8 cellular contexts compared by ENCODE assay signal in the genomic region with DNA sequence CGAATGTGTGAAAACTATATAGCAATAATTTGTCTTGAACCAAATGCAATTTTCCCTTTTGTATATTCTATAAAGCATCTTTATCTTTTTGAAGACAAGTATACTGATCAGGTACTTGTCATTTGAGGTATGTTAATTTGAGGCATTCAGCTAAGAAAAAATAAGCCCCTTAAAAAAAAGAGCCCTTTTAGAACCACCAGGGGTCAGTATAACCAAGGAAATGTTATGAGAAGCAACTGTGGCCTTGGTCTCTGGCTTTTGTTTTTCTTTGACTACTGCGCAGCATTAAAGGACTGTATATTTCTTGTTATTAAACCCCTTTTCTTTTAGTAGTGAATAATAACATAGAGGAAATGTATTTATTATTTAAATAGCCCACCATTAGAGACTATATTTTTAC. TPM values are rescaled to one million over a fixed set of nuclear protein-coding genes. Genes with fewer than 3 reads are reported as not detected.
DNase-seq lines count a peak whose midpoint lies in the region; ATAC-seq, FAIRE-seq and TF ChIP-seq lines count a peak whose summit lies in the region.

No MANE protein-coding gene starts in this region.

- CTCF ChIA-PET in AG04449 (lab: Yijun Ruan, JAX): interaction anchor here (0.6 to 9.6 kb wide), 29 partner anchors 11 to 1492 kb away, joined by 3 to 210 read pairs (median 4); a partner anchor contains a TSS
- CTCF ChIA-PET in activated CD8-positive, alpha-beta T cell treated with anti-CD3 and anti-CD28 coated beads for 36 hours (lab: Charles Lee): interaction anchor here (0.6 to 4.9 kb wide), 28 partner anchors 9 to 1494 kb away, joined by 3 to 69 read pairs (median 4); a partner anchor contains a TSS

- peak; percentile 39 for TF ChIP-seq CTCF in AG04449 (IDR thresholded peaks at IDR 0.05; ENCODE audit: insufficient read depth, low read length, missing control alignments)
- peak; percentile 77 for TF ChIP-seq CTCF in activated CD8-positive, alpha-beta T cell treated with anti-CD3 and anti-CD28 coated beads for 36 hours (IDR thresholded peaks at IDR 0.05)

- intact Hi-C loops in activated CD8-positive, alpha-beta T cell treated with anti-CD3 and anti-CD28 coated beads for 36 hours (cut with micrococcal nuclease): loop anchor here (1.0 to 5.0 kb wide), 2 partner anchors 113 to 1470 kb away; no protein-coding TSS in a partner anchor
- intact Hi-C loops in left ventricle myocardium superior (cut with micrococcal nuclease): loop anchor here (5.0 kb wide), 1 partner anchor 1473 kb away; no protein-coding TSS in a partner anchor

- TF ChIP-seq POLR2A in GM12892 (IDR thresholded peaks at IDR 0.05; ENCODE audit: low read depth, low read length): no peak

- no peaks in the 10 kb centered on the region for H3K9me3 Mint-ChIP-seq in activated CD8-positive, alpha-beta T cell treated with anti-CD3 and anti-CD28 coated beads for 36 hours

- no peaks in the 10 kb centered on the region for H3K36me3 Mint-ChIP-seq in activated CD8-positive, alpha-beta T cell treated with anti-CD3 and anti-CD28 coated beads for 36 hours (ENCODE audit: low read depth)

- ATAC-seq in HG02885 (IDR thresholded peaks at IDR 0.05; ENCODE audit: poor library complexity, unreplicated experiment) (peak; percentile 73), left ventricle myocardium superior (peak; percentile 70)
- peak; percentile 73 for ATAC-seq in activated CD8-positive, alpha-beta T cell treated with anti-CD3 and anti-CD28 coated beads for 36 hours

- peak; percentile 76 for FAIRE-seq in GM12892 (lab: Jason Lieb, UNC)

- no peaks in the 10 kb centered on the region for H3K27me3 Mint-ChIP-seq in activated CD8-positive, alpha-beta T cell treated with anti-CD3 and anti-CD28 coated beads for 36 hours

- POLR2A ChIA-PET in AG04449 (lab: Yijun Ruan, JAX): no interaction called here
- POLR2A ChIA-PET in activated CD8-positive, alpha-beta T cell treated with anti-CD3 and anti-CD28 coated beads for 36 hours (lab: Charles Lee): no interaction called here

- DNase-seq in AG04449 (ENCODE audit: low read depth, low spot score): no peak
- no peak for DNase-seq in GM12892 (ENCODE audit: insufficient read length)
- peak; percentile 23 for DNase-seq in NCI-H2107 treated with DMSO at 0.1 percent for 48 hours (lab: John Stamatoyannopoulos, UW; ENCODE audit: unreplicated experiment)
- no peak for DNase-seq in activated CD8-positive, alpha-beta T cell treated with anti-CD3 and anti-CD28 coated beads for 36 hours
- DNase-seq in left ventricle myocardium superior: no peak
- DNase-seq in skeletal muscle cell (ENCODE audit: low read depth): peak; percentile 28
- DNase-seq in activated CD8-positive, alpha-beta memory T cell treated with anti-CD3 and anti-CD28 coated beads, Interleukin-2, amount 50 U/mL, for 4 hours: no peak

- no peaks in the 10 kb centered on the region for H3K4me1 Mint-ChIP-seq in activated CD8-positive, alpha-beta T cell treated with anti-CD3 and anti-CD28 coated beads for 36 hours (ENCODE audit: low read depth)

- H3K27ac Mint-ChIP-seq in activated CD8-positive, alpha-beta T cell treated with anti-CD3 and anti-CD28 coated beads for 36 hours: no peak overlapping the region

- H3K4me3 ChIP-seq in AG04449 (ENCODE audit: low read depth, low read length) (no peak overlapping the region), skeletal muscle cell (ENCODE audit: low read depth, low read length) (no peak overlapping the region)

- H3K4me3 Mint-ChIP-seq in activated CD8-positive, alpha-beta T cell treated with anti-CD3 and anti-CD28 coated beads for 36 hours: no peak overlapping the region

RNA-seq across cellular contexts. Expression of a gene that starts 43.1 kb away (rescaled TPM):
- 2.0 TPM for polyA plus RNA-seq in GM12892 (2012; ENCODE audit: missing spikeins)
- total RNA-seq in activated CD8-positive, alpha-beta T cell treated with anti-CD3 and anti-CD28 coated beads for 36 hours: 10 to 100 TPM in 1 of 2 experiments, 1 to 10 TPM in 1; 9.5 to 10.6 TPM
- total RNA-seq in left ventricle myocardium superior: 7.6 TPM

Comparison
In these comparisons a context has a peak if more than half of its experiments do, and no peak if none do; other contexts are left out.
1. DNase-seq: peak in NCI-H2107 treated with DMSO at 0.1 percent for 48 hours (single experiment) and skeletal muscle cell (single experiment); none in AG04449 (single experiment), GM12892 (single experiment), activated CD8-positive, alpha-beta T cell treated with anti-CD3 and anti-CD28 coated beads for 36 hours (single experiment), left ventricle myocardium superior (single experiment) and activated CD8-positive, alpha-beta memory T cell treated with anti-CD3 and anti-CD28 coated beads, Interleukin-2, amount 50 U/mL, for 4 hours (single experiment).
2. Peak in every context shown above with its lines, with median percentiles within 50 percentile points of each other: ATAC-seq.